Comparison of ENCODE assay signal across 8 cellular contexts in genomic region chrX:32642283-32642682, GRCh38.
"Had no signal": no experiment of that assay in that cellular context is flagged by ENCODE, and none has a peak within 500 bp of the region (broad histone marks: within the 10 kb centered on the region; RNA-seq: fewer than 3 reads in every experiment).

No MANE protein-coding gene starts in this region.

- FAIRE-seq: HepG2, HTR-8/SVneo, K562 had no signal

- H3K9me3 Mint-ChIP-seq: IgD-negative memory B cell had no signal

- H3K4me3 ChIP-seq: K562 had no signal

- H3K4me1 Mint-ChIP-seq: IgD-negative memory B cell had no signal

- DNase-seq: IMR-90, KBM-7, KG1 had no signal

- H3K4me3 Mint-ChIP-seq: IgD-negative memory B cell had no signal

- H3K27ac ChIP-seq: HL-60 had no signal

- H3K27me3 Mint-ChIP-seq: IgD-negative memory B cell had no signal

- H3K36me3 Mint-ChIP-seq: IgD-negative memory B cell had no signal

- H3K27ac Mint-ChIP-seq: IgD-negative memory B cell had no signal
